In genomic region chr4:58560736-58561135, GRCh38 we compare ENCODE assay signal across 20 cellular contexts.
"Had no signal": no experiment of that assay in that cellular context is flagged by ENCODE, and none has a peak within 500 bp of the region (broad histone marks: within the 10 kb centered on the region; RNA-seq: fewer than 3 reads in every experiment).

No MANE protein-coding gene starts in this region.

- ATAC-seq: activated naive CD8-positive, alpha-beta T cell treated with anti-CD3 and anti-CD28 coated beads, Interleukin-2, amount 50 U/mL, for 24 hours; activated T-helper 17 cell treated with anti-CD3 and anti-CD28 coated beads, Interleukin-2, amount 50 U/mL, for 72 hours; effector memory CD8-positive, alpha-beta T cell; foreskin keratinocyte; stimulated activated naive B cell treated with anti-CD40 and anti-IgM and Interleukin-4, amounts not matched to agents 10 μg/mL and 1 μg/mL and 100 μg/mL, for 72 hours had no signal

- H3K36me3 Mint-ChIP-seq: memory B cell; stimulated activated naive B cell treated with anti-CD40 and anti-IgM and Interleukin-4, amounts not matched to agents 10 μg/mL and 1 μg/mL and 100 μg/mL, for 72 hours had no signal

- H3K27me3 ChIP-seq: ascending aorta, breast epithelium, foreskin keratinocyte, right atrium auricular region, tibial nerve had no signal

- H3K9me3 ChIP-seq: ascending aorta, breast epithelium, left ventricle myocardium inferior, right atrium auricular region, tibial nerve had no signal

- H3K4me1 ChIP-seq: ascending aorta, breast epithelium, foreskin keratinocyte, left ventricle myocardium inferior, right atrium auricular region, tibial nerve had no signal

- H3K4me3 Mint-ChIP-seq: activated naive CD4-positive, alpha-beta T cell treated with anti-CD3 and anti-CD28 coated beads for 36 hours; activated naive CD8-positive, alpha-beta T cell treated with anti-CD3 and anti-CD28 coated beads, Interleukin-2, amount 50 U/mL, for 24 hours; activated T-helper 17 cell treated with anti-CD3 and anti-CD28 coated beads, Interleukin-2, amount 50 U/mL, for 72 hours; dendritic cell treated with granulocyte-macrophage colony-stimulating factor and Interleukin-4, amounts not matched to agents 40 ng/mL and 50 ng/mL, for 4 days; effector memory CD8-positive, alpha-beta T cell; memory B cell; nephron; stimulated activated naive B cell treated with anti-CD40 and anti-IgM and Interleukin-4, amounts not matched to agents 10 μg/mL and 1 μg/mL and 100 μg/mL, for 72 hours had no signal

- DNase-seq: activated CD4-positive, alpha-beta T cell treated with anti-CD3 and anti-CD28 coated beads, Interleukin-2, amount 50 U/mL, for 48 hours; activated CD4-positive, CD25-positive, alpha-beta regulatory T cell treated with anti-CD3 and anti-CD28 coated beads, Interleukin-2, amount 50 U/mL, for 72 hours; activated naive CD4-positive, alpha-beta T cell treated with anti-CD3 and anti-CD28 coated beads for 36 hours; activated naive CD8-positive, alpha-beta T cell treated with anti-CD3 and anti-CD28 coated beads, Interleukin-2, amount 50 U/mL, for 24 hours; effector memory CD8-positive, alpha-beta T cell; glutamatergic neuron; left ventricle myocardium inferior; stimulated activated CD4-positive, alpha-beta T cell treated with anti-CD3 and anti-CD28 coated beads, Interleukin-15, amount 100 ng/mL, for 24 hours; stimulated activated CD4-positive, alpha-beta T cell treated with anti-CD3 and anti-CD28 coated beads, Interleukin-4, amount 100 ng/mL, for 1 hour; stimulated activated naive B cell treated with anti-CD40 and anti-IgM and Interleukin-4, amounts not matched to agents 10 μg/mL and 1 μg/mL and 100 μg/mL, for 72 hours had no signal

- H3K36me3 ChIP-seq: ascending aorta, breast epithelium, left ventricle myocardium inferior, right atrium auricular region, tibial nerve had no signal

- H3K27me3 Mint-ChIP-seq: activated naive CD8-positive, alpha-beta T cell treated with anti-CD3 and anti-CD28 coated beads, Interleukin-2, amount 50 U/mL, for 24 hours; activated T-helper 17 cell treated with anti-CD3 and anti-CD28 coated beads, Interleukin-2, amount 50 U/mL, for 72 hours; dendritic cell treated with granulocyte-macrophage colony-stimulating factor and Interleukin-4, amounts not matched to agents 40 ng/mL and 50 ng/mL, for 4 days; effector memory CD8-positive, alpha-beta T cell; memory B cell; progenitor cell of endocrine pancreas; stimulated activated naive B cell treated with anti-CD40 and anti-IgM and Interleukin-4, amounts not matched to agents 10 μg/mL and 1 μg/mL and 100 μg/mL, for 72 hours had no signal

- H3K27ac ChIP-seq: ascending aorta, breast epithelium, foreskin keratinocyte, left ventricle myocardium inferior, right atrium auricular region, tibial nerve had no signal

- H3K9me3 Mint-ChIP-seq: nephron had no signal

- H3K4me3 ChIP-seq: ascending aorta, breast epithelium, left ventricle myocardium inferior, right atrium auricular region, tibial nerve had no signal

- H3K27ac Mint-ChIP-seq: activated naive CD4-positive, alpha-beta T cell treated with anti-CD3 and anti-CD28 coated beads for 36 hours; activated naive CD8-positive, alpha-beta T cell treated with anti-CD3 and anti-CD28 coated beads, Interleukin-2, amount 50 U/mL, for 24 hours; activated T-helper 17 cell treated with anti-CD3 and anti-CD28 coated beads, Interleukin-2, amount 50 U/mL, for 72 hours; dendritic cell treated with granulocyte-macrophage colony-stimulating factor and Interleukin-4, amounts not matched to agents 40 ng/mL and 50 ng/mL, for 4 days; effector memory CD8-positive, alpha-beta T cell; memory B cell; nephron; progenitor cell of endocrine pancreas; stimulated activated naive B cell treated with anti-CD40 and anti-IgM and Interleukin-4, amounts not matched to agents 10 μg/mL and 1 μg/mL and 100 μg/mL, for 72 hours had no signal

- H3K4me1 Mint-ChIP-seq: activated naive CD8-positive, alpha-beta T cell treated with anti-CD3 and anti-CD28 coated beads, Interleukin-2, amount 50 U/mL, for 24 hours; activated T-helper 17 cell treated with anti-CD3 and anti-CD28 coated beads, Interleukin-2, amount 50 U/mL, for 72 hours; memory B cell; nephron; stimulated activated naive B cell treated with anti-CD40 and anti-IgM and Interleukin-4, amounts not matched to agents 10 μg/mL and 1 μg/mL and 100 μg/mL, for 72 hours had no signal
